In genomic region chr19:33522371-33522662, GRCh38 we compare ENCODE assay signal across 8 cellular contexts. TPM values are rescaled to one million over a fixed set of nuclear protein-coding genes. Genes with fewer than 3 reads are reported as not detected.
DNase-seq lines count a peak whose midpoint lies in the region; ATAC-seq and TF ChIP-seq lines count a peak whose summit lies in the region.

No MANE protein-coding gene starts in this region.

- H3K4me1 Mint-ChIP-seq in nephron progenitor cell: peaks cover 31% of the 10 kb centered on the region

- no peaks in the 10 kb centered on the region for H3K9me3 Mint-ChIP-seq in nephron progenitor cell

- H3K27me3 Mint-ChIP-seq in nephron progenitor cell (ENCODE audit: low read depth, poor library complexity): peaks cover 20% of the 10 kb centered on the region

- DNase-seq in BJ (ENCODE audit: low read depth) (no peak), coronary artery (ENCODE audit: low spot score) (no peak), nephron progenitor cell (no peak), DMS114 treated with DMSO at 0.1 percent for 48 hours (lab: John Stamatoyannopoulos, UW; ENCODE audit: unreplicated experiment) (no peak), AG20443 (ENCODE audit: low spot score) (no peak), NAMALWA (ENCODE audit: low spot score) (no peak)
- no peak for DNase-seq in Jurkat, Clone E6-1 (ENCODE audit: low read depth, low spot score)

- ATAC-seq in HG03097 (IDR thresholded peaks at IDR 0.05; ENCODE audit: low FRiP score, unreplicated experiment): no peak

- TF ChIP-seq CTCF in BJ (IDR thresholded peaks at IDR 0.05; ENCODE audit: insufficient read depth, low read depth, low read length) (no peak), coronary artery (IDR thresholded peaks at IDR 0.05) (no peak), nephron progenitor cell (IDR thresholded peaks at IDR 0.05) (no peak)

- peak overlapping the region; percentile 91 for H3K4me3 Mint-ChIP-seq in nephron progenitor cell

- H3K36me3 ChIP-seq in BJ (ENCODE audit: control insufficient read depth, insufficient read depth, low read length): no peaks in the 10 kb centered on the region

- H3K36me3 Mint-ChIP-seq in nephron progenitor cell (ENCODE audit: low read depth): no peaks in the 10 kb centered on the region

- H3K4me3 ChIP-seq in BJ (ENCODE audit: low read depth, low read length): peak overlapping the region; percentile 96
- H3K4me3 ChIP-seq in Jurkat, Clone E6-1 (ENCODE audit: low read length): peak overlapping the region; percentile 74
- H3K4me3 ChIP-seq in coronary artery: peak overlapping the region; percentile 89

- POLR2A ChIA-PET in BJ (lab: Charles Lee): no interaction called here

- H3K27me3 ChIP-seq in BJ (ENCODE audit: control insufficient read depth, insufficient read depth, low read length): peaks cover 2% of the 10 kb centered on the region; the same call in 1 of the 2 replicates

- peak overlapping the region in 1 of 2 donors; percentile 42 for H3K27ac ChIP-seq in coronary artery

- CTCF ChIA-PET in BJ (lab: Yijun Ruan, JAX): interaction anchor here (0.6 to 2.6 kb wide), 3 partner anchors 92 to 249 kb away, joined by 3 to 8 read pairs (median 3); no protein-coding TSS in a partner anchor

- no peak overlapping the region for H3K27ac Mint-ChIP-seq in nephron progenitor cell

RNA-seq across cellular contexts. Expression of gene PEPD, which starts 0.7 kb away (rescaled TPM):
- polyA plus RNA-seq in BJ (2011; rRNA removed): 69.8 and 97.6 TPM in 2 replicates
- 45.3 and 67.5 TPM in 2 replicates for polyA minus RNA-seq in BJ (2011; rRNA and poly(A)+ RNA removed)
- polyA plus RNA-seq in Jurkat, Clone E6-1 (2012; ENCODE audit: insufficient read depth, insufficient read length): 34.7 TPM
